24 cellular contexts compared by ENCODE assay signal in genomic region chr2:47900857-47901256, GRCh38. TPM values are rescaled to one million over a fixed set of nuclear protein-coding genes. Genes with fewer than 3 reads are reported as not detected.
DNase-seq lines count a peak whose midpoint lies in the region; ATAC-seq, FAIRE-seq and TF ChIP-seq lines count a peak whose summit lies in the region.
"Had no signal": no experiment of that assay in that cellular context is flagged by ENCODE, and none has a peak within 500 bp of the region (broad histone marks: within the 10 kb centered on the region; RNA-seq: fewer than 3 reads in every experiment).

No MANE protein-coding gene starts in this region.

- intact Hi-C loops in pancreas (cut with DNase I), result no loop called here
- intact Hi-C loops in ovary (cut with DNase I), result loop anchor here in 1 of 4 donors (10.0 kb wide), 1 partner anchor 46 kb away; no protein-coding TSS in a partner anchor

- H3K4me2 ChIP-seq in SU-DHL-6 (ENCODE audit: low read depth, low read length, poor library complexity, severe bottlenecking), result peak overlapping the region; percentile 85
- no peak overlapping the region for H3K4me2 ChIP-seq in smooth muscle cell

- H3K9me3 ChIP-seq in SU-DHL-6 (ENCODE audit: insufficient read depth, low read length), result no peaks in the 10 kb centered on the region
- H3K9me3 ChIP-seq in pancreas, result no peaks in the 10 kb centered on the region
- no peaks in the 10 kb centered on the region for H3K9me3 ChIP-seq in smooth muscle cell (replicated peaks; ENCODE audit: low read depth)
- H3K9me3 ChIP-seq in ovary, result no peaks in the 10 kb centered on the region
- H3K9me3 ChIP-seq: BE2C, BLaER1 had no signal

- H4K20me1 ChIP-seq in SU-DHL-6 (ENCODE audit: low read depth, low read length), result peaks cover 25% of the 10 kb centered on the region
- peaks cover 92% of the 10 kb centered on the region for H4K20me1 ChIP-seq in smooth muscle cell (ENCODE audit: low read depth)

- H3K79me2 ChIP-seq in SU-DHL-6 (ENCODE audit: insufficient read depth, low read length), result peaks cover 97% of the 10 kb centered on the region
- H3K79me2 ChIP-seq in smooth muscle cell (ENCODE audit: low read depth), result peaks cover 99% of the 10 kb centered on the region

- no peak for ATAC-seq in pancreas
- no peak for ATAC-seq in HG02623 (IDR thresholded peaks at IDR 0.05; ENCODE audit: unreplicated experiment)
- ATAC-seq: GM12878 had no signal

- TF ChIP-seq CTCF in SU-DHL-6 (IDR thresholded peaks at IDR 0.05; ENCODE audit: insufficient read depth, low read length, poor library complexity, severe bottlenecking) (no peak), pancreas (IDR thresholded peaks at IDR 0.05) (no peak), smooth muscle cell (IDR thresholded peaks at IDR 0.05; ENCODE audit: borderline replicate concordance, insufficient read depth, poor library complexity, severe bottlenecking) (no peak), ovary (IDR thresholded peaks at IDR 0.05) (no peak)

- H3K9me2 ChIP-seq in SU-DHL-6 (replicated peaks; ENCODE audit: insufficient read depth, low read length), result no peaks in the 10 kb centered on the region

- H2AFZ ChIP-seq in SU-DHL-6 (ENCODE audit: low read depth, low read length, severe bottlenecking), result no peak overlapping the region
- no peak overlapping the region for H2AFZ ChIP-seq in smooth muscle cell (ENCODE audit: low read depth)

- DNase-seq in pancreas (no peak), smooth muscle cell (lab: John Stamatoyannopoulos, UW; ENCODE audit: unreplicated experiment) (no peak), dermis blood vessel endothelial cell (no peak), ovary (no peak)
- DNase-seq: ACHN; BE2C; C1 segment of cervical spinal cord; CD4-positive, alpha-beta memory T cell; CD4-positive, CD25-positive, alpha-beta regulatory T cell; CD8-positive, alpha-beta memory T cell; COR-L47; DMS 273 treated with DMSO at 0.1 percent for 48 hours; DMS153; DMS53; DMS79; DND-41; GDM1 had no signal

- H3K36me3 ChIP-seq in SU-DHL-6 (ENCODE audit: low read length) (no peaks in the 10 kb centered on the region), pancreas (no peaks in the 10 kb centered on the region), smooth muscle cell (ENCODE audit: low read depth) (no peaks in the 10 kb centered on the region), ovary (no peaks in the 10 kb centered on the region)
- H3K36me3 ChIP-seq: BE2C had no signal

- H3K4me3 ChIP-seq in SU-DHL-6 (ENCODE audit: insufficient read depth, low read length, poor library complexity, severe bottlenecking) (no peak overlapping the region), pancreas (no peak overlapping the region), smooth muscle cell (no peak overlapping the region), ovary (no peak overlapping the region)
- H3K4me3 ChIP-seq: BLaER1 had no signal

- TF ChIP-seq EP300 in ovary (IDR thresholded peaks at IDR 0.05), result no peak

- H3F3A ChIP-seq in SU-DHL-6 (ENCODE audit: insufficient read depth) (peaks cover 34% of the 10 kb centered on the region), smooth muscle cell (ENCODE audit: low read depth) (peaks cover 7% of the 10 kb centered on the region)

- H3K4me1 ChIP-seq in pancreas (peaks cover 0 to 42% (median 18%) of the 10 kb centered on the region in 3 donors), smooth muscle cell (ENCODE audit: low read depth) (peaks cover 22% of the 10 kb centered on the region), ovary (ENCODE audit: insufficient read depth) (peaks cover 5% of the 10 kb centered on the region)
- H3K4me1 ChIP-seq: BE2C had no signal

- H3K27me3 ChIP-seq in SU-DHL-6 (ENCODE audit: low read length) (no peaks in the 10 kb centered on the region), pancreas (no peaks in the 10 kb centered on the region), smooth muscle cell (ENCODE audit: low read depth) (no peaks in the 10 kb centered on the region), ovary (no peaks in the 10 kb centered on the region)
- H3K27me3 ChIP-seq: BE2C, BLaER1 had no signal

- H3K9ac ChIP-seq in SU-DHL-6 (ENCODE audit: low read length), result no peak overlapping the region
- H3K9ac ChIP-seq in smooth muscle cell (ENCODE audit: low read depth), result no peak overlapping the region

- FAIRE-seq in A204.1 (lab: Jason Lieb, UNC) (peak; percentile 58), pancreas (lab: Jason Lieb, UNC) (peak; percentile 60)
- FAIRE-seq: GM12878, GM18507 had no signal

- no peak overlapping the region for H3K27ac ChIP-seq in SU-DHL-6 (ENCODE audit: low read depth, low read length)
- H3K27ac ChIP-seq in pancreas, result no peak overlapping the region
- H3K27ac ChIP-seq in smooth muscle cell (ENCODE audit: low read depth), result peak overlapping the region; percentile 41
- H3K27ac ChIP-seq in ovary, result no peak overlapping the region
- H3K27ac ChIP-seq: 22Rv1, BLaER1 had no signal

- WGBS in pancreas, 2 donors, result 76 to 82% methylated on average over 10 of the region's 10 CpGs
- WGBS in smooth muscle cell (ENCODE audit: low lambda C conversion rate), result 94% methylated on average over 10 of the region's 10 CpGs
- WGBS in ovary, 3 donors, result 47 to 63% (median 61%) methylated on average over 10 of the region's 10 CpGs

- TF ChIP-seq POLR2A in ovary (IDR thresholded peaks at IDR 0.05), result no peak

RNA-seq across cellular contexts. Expression of gene FBXO11, which starts 5.4 kb away (rescaled TPM):
- total RNA-seq in pancreas (10 to 100 TPM; 19.6 to 40.1 (median 24.8) TPM), smooth muscle cell (39.0 and 41.9 TPM in 2 replicates), dermis blood vessel endothelial cell (55.1 and 120 TPM in 2 replicates), ovary (10 to 100 TPM; 63.3 to 85.9 (median 75.9) TPM)
- polyA plus RNA-seq in pancreas (10 to 100 TPM; 15.2 to 27.6 TPM), smooth muscle cell (21.0 and 23.1 TPM in 2 replicates), ovary (10 to 100 TPM; 35.6 to 69.7 TPM)
